ENCODE assay signal across 8 cellular contexts in genomic region chr14:24310666-24311604, GRCh38. TPM values are rescaled to one million over a fixed set of nuclear protein-coding genes. Genes with fewer than 3 reads are reported as not detected.
DNase-seq lines count a peak whose midpoint lies in the region; ATAC-seq and TF ChIP-seq lines count a peak whose summit lies in the region.

TSS of gene LTB4R (plus strand) at chr14:24311502. CDS start at chr14:24315652, 4,150 bp downstream.

- H3K4me3 Mint-ChIP-seq in immature natural killer cell = peak within 1 kb of the TSS; percentile 79 to 95 (median 84)

- peak; percentile 23 for TF ChIP-seq CTCF in astrocyte of the cerebellum (IDR thresholded peaks at IDR 0.05; ENCODE audit: low read depth, low read length, missing control alignments)

- H3K9me3 Mint-ChIP-seq in immature natural killer cell = no peaks in the 10 kb centered on the region

- peaks cover 8 to 17% (median 10%) of the 10 kb centered on the region in 3 donors for H3K27me3 Mint-ChIP-seq in immature natural killer cell (ENCODE audit: low read depth in 3 of 3)

- DNase-seq in AG08396 (ENCODE audit: low spot score) (peak; percentile 92), astrocyte of the cerebellum (ENCODE audit: low read depth) (peak; percentile 42), immature natural killer cell (peak; percentile 82 to 84 (median 84)), SKM-1 treated with dmso at 0.1 percent for 144 hours (lab: John Stamatoyannopoulos, UW; ENCODE audit: unreplicated experiment) (no peak)
- peak; percentile 72 for DNase-seq in stimulated activated CD4-positive, alpha-beta T cell treated with anti-CD3 and anti-CD28 coated beads, Interleukin-15, amount 100 ng/mL, for 24 hours

- intact Hi-C loops in T-helper 1 cell treated with Interleukin-12 subunit alpha and Interleukin-12 subunit beta and Interleukin-4 antibody, amounts not matched to agents 30 ng/mL and 1 ng/mL, for 36 hours (cut with micrococcal nuclease) = loop anchor here (5.0 kb wide), 1 partner anchor 194 kb away; no protein-coding TSS in a partner anchor

- peaks cover 75 to 77% of the 10 kb centered on the region in 2 donors for H3K4me1 Mint-ChIP-seq in immature natural killer cell

- peak; percentile 71 for ATAC-seq in GM18907 (IDR thresholded peaks at IDR 0.05; ENCODE audit: unreplicated experiment)
- ATAC-seq in HG03139 (IDR thresholded peaks at IDR 0.05; ENCODE audit: unreplicated experiment) = peak; percentile 49

- H3K27ac Mint-ChIP-seq in immature natural killer cell = peak within 1 kb of the TSS; percentile 91 to 99 (median 96)

- in situ Hi-C loops in astrocyte of the cerebellum (cut with HindIII; ENCODE audit: low sequenced_read_pairs) = no loop called here

- peaks cover 5 to 24% (median 14%) of the 10 kb centered on the region in 3 donors for H3K36me3 Mint-ChIP-seq in immature natural killer cell

- H3K4me3 ChIP-seq in astrocyte of the cerebellum (ENCODE audit: low read depth, low read length) = peak within 1 kb of the TSS; percentile 20

RNA-seq across cellular contexts. Expression of gene LTB4R, which starts in this region (rescaled TPM):
- total RNA-seq in T-helper 1 cell treated with Interleukin-12 subunit alpha and Interleukin-12 subunit beta and Interleukin-4 antibody, amounts not matched to agents 30 ng/mL and 1 ng/mL, for 36 hours = 21.6 and 24.2 TPM in 2 replicates
- 10 to 100 TPM; 12.4 to 13.7 (median 12.7) TPM for polyA plus RNA-seq in immature natural killer cell
